Comparison of ENCODE assay signal across 8 cellular contexts in the genomic region with DNA sequence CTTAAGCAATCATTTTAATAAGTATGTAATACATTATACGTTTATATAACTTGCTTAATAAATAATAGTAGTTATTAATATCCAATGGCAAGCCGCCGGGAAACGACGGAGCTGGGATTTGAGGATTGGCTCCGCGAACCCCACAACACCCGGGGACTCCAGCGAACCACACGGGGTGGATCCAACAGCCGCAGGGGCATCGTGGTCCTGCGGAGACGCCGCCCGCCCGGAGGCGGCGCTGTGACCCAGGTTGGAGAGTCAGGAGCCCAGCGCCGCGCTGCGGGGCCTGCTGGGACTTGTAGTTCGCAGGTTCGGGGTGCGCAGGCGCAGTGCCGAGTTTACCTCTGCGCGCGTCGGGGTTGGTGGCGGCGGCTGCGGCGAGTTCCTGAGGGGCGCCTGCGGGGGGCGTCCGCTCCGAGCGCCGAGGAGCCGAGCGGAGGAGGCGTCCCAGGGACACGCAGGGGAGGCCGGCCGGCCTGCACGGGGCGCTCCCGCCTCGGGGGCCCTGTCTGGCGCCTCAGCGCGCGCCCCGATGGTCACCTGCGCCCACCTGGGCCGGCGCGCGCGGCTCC. TPM values are rescaled to one million over a fixed set of nuclear protein-coding genes. Genes with fewer than 3 reads are reported as not detected.
DNase-seq lines count a peak whose midpoint lies in the region; ATAC-seq and TF ChIP-seq lines count a peak whose summit lies in the region.

A gene (plus strand): TSS at position 329 of the 572 bp plus-strand sequence. CDS start 204 bp downstream, at position 533.

- H3K27ac ChIP-seq in OCI-LY7 (ENCODE audit: low read depth, low read length, poor library complexity, severe bottlenecking) (no peak within 1 kb of the TSS), esophagus (ENCODE audit: low read depth in 2 of 2, low read length in 1 of 2) (peak within 1 kb of the TSS in 1 of 2 donors; percentile 34), mucosa of rectum (ENCODE audit: low read depth in 2 of 2, low read length in 2 of 2) (no peak within 1 kb of the TSS)

- H3K4me3 Mint-ChIP-seq in IgD-negative memory B cell, result peak within 1 kb of the TSS; percentile 82 to 92 (median 90)

- POLR2A ChIA-PET in OCI-LY7 (lab: Charles Lee), result no interaction called here

- TF ChIP-seq CTCF in OCI-LY7 (conservative IDR thresholded peaks at IDR 0.05; ENCODE audit: low read length), result peak; percentile 89

- H3K36me3 ChIP-seq in OCI-LY7 (ENCODE audit: insufficient read depth, low read length) (peaks cover 5% of the 10 kb centered on the region; the same call in 1 of the 2 replicates), esophagus (ENCODE audit: control insufficient read depth in 2 of 2, insufficient read depth in 2 of 2, low read length in 1 of 2) (peaks cover 0 to 3% of the 10 kb centered on the region in 2 donors), mucosa of rectum (ENCODE audit: control insufficient read depth in 2 of 2, insufficient read depth in 2 of 2, low read length in 2 of 2) (no peaks in the 10 kb centered on the region)

- intact Hi-C loops in OCI-LY7 (cut with micrococcal nuclease; ENCODE audit: unreplicated experiment), result loop anchor here (2.0 kb wide), 1 partner anchor 21 kb away; a partner anchor contains a TSS

- WGBS in esophagus, 2 donors, result 0 to 1% methylated on average over 44 to 64 of the region's 64 CpGs

- H3K9me2 ChIP-seq in OCI-LY7 (ENCODE audit: insufficient read depth, low read length), result no peaks in the 10 kb centered on the region

- peaks cover 3% of the 10 kb centered on the region for H3K36me3 Mint-ChIP-seq in IgD-negative memory B cell

- H3K27me3 ChIP-seq in esophagus (ENCODE audit: control insufficient read depth in 1 of 2, insufficient read depth in 2 of 2, low read length in 2 of 2) (no peaks in the 10 kb centered on the region), mucosa of rectum (ENCODE audit: control insufficient read depth in 2 of 2, insufficient read depth in 2 of 2, low read length in 2 of 2) (no peaks in the 10 kb centered on the region)

- peak; percentile 89 for ATAC-seq in GM21529 (IDR thresholded peaks at IDR 0.05; ENCODE audit: unreplicated experiment)

- H4K20me1 ChIP-seq in OCI-LY7 (ENCODE audit: insufficient read depth, low read length), result no peaks in the 10 kb centered on the region

- peak within 1 kb of the TSS; percentile 67 to 88 (median 86) for H3K27ac Mint-ChIP-seq in IgD-negative memory B cell

- CTCF ChIA-PET in OCI-LY7 (lab: Charles Lee; ENCODE audit: unreplicated experiment), result interaction anchor here (0.6 kb wide), 1 partner anchor 38 kb away, joined by 3 read pairs; no protein-coding TSS in a partner anchor

- H3K4me2 ChIP-seq in OCI-LY7 (ENCODE audit: low read length), result peak within 1 kb of the TSS; percentile 89

- no peaks in the 10 kb centered on the region for H3K9me3 Mint-ChIP-seq in IgD-negative memory B cell

- DNase-seq in DMS153 treated with DMSO at 0.1 percent for 48 hours (lab: John Stamatoyannopoulos, UW; ENCODE audit: unreplicated experiment) (peak; percentile 88), OCI-LY7 (ENCODE audit: low spot score) (peak; percentile 98), activated T-cell treated with anti-CD3 and anti-CD28 coated beads for 48 hours (ENCODE audit: low read depth) (peak; percentile 98)
- peak; percentile 94 to 95 for DNase-seq in stimulated activated CD8-positive, alpha-beta memory T cell treated with anti-CD3 and anti-CD28 coated beads, Interleukin-4, amount 100 ng/mL, for 4 hours (ENCODE audit: low read depth in 2 of 2, low spot score in 1 of 2)

- no peaks in the 10 kb centered on the region for H3K79me2 ChIP-seq in OCI-LY7 (ENCODE audit: insufficient read depth, low read depth, low read length)

- peak within 1 kb of the TSS; percentile 56 for H2AFZ ChIP-seq in OCI-LY7 (ENCODE audit: low read length)

- H3K27me3 Mint-ChIP-seq in IgD-negative memory B cell, result no peaks in the 10 kb centered on the region

- H3K4me1 ChIP-seq in OCI-LY7 (ENCODE audit: insufficient read depth, low read length, poor library complexity, severe bottlenecking), result peaks cover 4% of the 10 kb centered on the region
- peaks cover 2 to 4% of the 10 kb centered on the region in 2 donors for H3K4me1 ChIP-seq in esophagus (ENCODE audit: control insufficient read depth in 2 of 2, insufficient read depth in 2 of 2, low read length in 1 of 2)
- H3K4me1 ChIP-seq in mucosa of rectum (ENCODE audit: control insufficient read depth in 2 of 2, insufficient read depth in 2 of 2, low read length in 2 of 2), result peaks cover 3 to 5% of the 10 kb centered on the region in 2 donors

- no TSS peak for BruUV-seq in OCI-LY7 (replicated peaks; lab: Mats Ljungman, UMichigan)

- peaks cover 2 to 9% (median 4%) of the 10 kb centered on the region in 3 donors for H3K4me1 Mint-ChIP-seq in IgD-negative memory B cell

- H3K4me3 ChIP-seq in OCI-LY7 (ENCODE audit: low read depth, low read length, poor library complexity, severe bottlenecking) (peak within 1 kb of the TSS; percentile 85), esophagus (ENCODE audit: low read depth in 1 of 2, low read length in 2 of 2) (peak within 1 kb of the TSS; percentile 70 to 90), mucosa of rectum (ENCODE audit: low read length in 2 of 2) (peak within 1 kb of the TSS; percentile 76 to 81)

- H3K9ac ChIP-seq in mucosa of rectum (ENCODE audit: low read depth in 1 of 2, low read length in 2 of 2), result peak within 1 kb of the TSS; percentile 66 to 82

- H3K9me3 ChIP-seq in OCI-LY7 (ENCODE audit: low read length), result no peaks in the 10 kb centered on the region
- H3K9me3 ChIP-seq in esophagus (ENCODE audit: control insufficient read depth in 2 of 2, insufficient read depth in 1 of 2, low read depth in 1 of 2, low read length in 1 of 2), result no peaks in the 10 kb centered on the region
- H3K9me3 ChIP-seq in mucosa of rectum (ENCODE audit: control insufficient read depth in 2 of 2, low read length in 2 of 2), result no peaks in the 10 kb centered on the region

RNA-seq across cellular contexts. Expression of the gene that starts here (rescaled TPM):
- polyA plus RNA-seq in IgD-negative memory B cell (4.7 TPM), esophagus (1 to 10 TPM; 1.5 to 4.9 TPM)
- total RNA-seq in OCI-LY7 (2014; rRNA removed; shearing (Covaris generic)), result 1.6 and 4.4 TPM in 2 replicates
- 3.7 and 3.9 TPM in 2 replicates for total RNA-seq in OCI-LY7 (2022)
